In genomic region chr2:63582873-63583272, GRCh38 we compare ENCODE assay signal across 19 cellular contexts. TPM values are rescaled to one million over a fixed set of nuclear protein-coding genes. Genes with fewer than 3 reads are reported as not detected.
A peak's percentile ranks its signal among the peaks of the same experiment; 100 is the strongest.
DNase-seq lines count a peak whose midpoint lies in the region; ATAC-seq and FAIRE-seq lines count a peak whose summit lies in the region.
"Had no signal": no experiment of that assay in that cellular context is flagged by ENCODE, and none has a peak within 500 bp of the region (broad histone marks: within the 10 kb centered on the region; RNA-seq: fewer than 3 reads in every experiment).

No MANE protein-coding gene starts in this region.

- H4K8ac ChIP-seq in mesenchymal stem cell (ENCODE audit: low read length), result no peak overlapping the region

- ATAC-seq in GM19452 (IDR thresholded peaks at IDR 0.05; ENCODE audit: unreplicated experiment), result no peak
- ATAC-seq: GM12878, GM23338, HepG2 had no signal

- no peak overlapping the region for H2AK5ac ChIP-seq in mesenchymal stem cell (ENCODE audit: low read length, severe bottlenecking)

- FAIRE-seq in A204.1 (lab: Jason Lieb, UNC), result peak; percentile 6
- FAIRE-seq: GM12878, GM18507, HepG2, HTR-8/SVneo had no signal

- H3K36me3 Mint-ChIP-seq in IgD-negative memory B cell, result peaks cover 7% of the 10 kb centered on the region

- H3K4me1 ChIP-seq in mesenchymal stem cell (ENCODE audit: control insufficient read depth, insufficient read depth, low read depth, low read length), result no peaks in the 10 kb centered on the region

- H3K18ac ChIP-seq in mesenchymal stem cell (ENCODE audit: low read depth in 1 of 2, low read length in 2 of 2), result no peak overlapping the region

- H2BK5ac ChIP-seq in mesenchymal stem cell (ENCODE audit: low read depth, low read length, poor library complexity, severe bottlenecking), result no peak overlapping the region

- H3K14ac ChIP-seq in mesenchymal stem cell (ENCODE audit: low read length in 2 of 2), result no peak overlapping the region

- no peak overlapping the region for H3K27ac Mint-ChIP-seq in IgD-negative memory B cell
- H3K27ac Mint-ChIP-seq: CD4-positive, CD25-positive, alpha-beta regulatory T cell had no signal

- H3K27me3 Mint-ChIP-seq in IgD-negative memory B cell, result no peaks in the 10 kb centered on the region

- H3K27me3 ChIP-seq in mesenchymal stem cell (ENCODE audit: control insufficient read depth in 1 of 2, insufficient read depth in 1 of 2, low read length in 2 of 2), result no peaks in the 10 kb centered on the region
- H3K27me3 ChIP-seq: BLaER1 treated with 17β-estradiol and CSF1 and Interleukin-3, amounts not matched to agents 10 nM and 100 nM had no signal

- H3K4me3 ChIP-seq in mesenchymal stem cell (ENCODE audit: insufficient read depth in 1 of 2, low read depth in 1 of 2, low read length in 2 of 2), result no peak overlapping the region
- H3K4me3 ChIP-seq: BLaER1 treated with 17β-estradiol and CSF1 and Interleukin-3, amounts not matched to agents 10 nM and 100 nM; GM12878; GM23338 had no signal

- no peaks in the 10 kb centered on the region for H3K9me3 ChIP-seq in mesenchymal stem cell (ENCODE audit: control insufficient read depth, low read length)
- H3K9me3 ChIP-seq: BLaER1 treated with 17β-estradiol and CSF1 and Interleukin-3, amounts not matched to agents 10 nM and 100 nM had no signal

- no peak overlapping the region for H4K91ac ChIP-seq in mesenchymal stem cell (ENCODE audit: low read length)

- in situ Hi-C loops in SK-MEL-5 (cut with HindIII; ENCODE audit: low pct_unique_long_range_greater_than_20kb, low sequenced_read_pairs), result no loop called here

- H3K23ac ChIP-seq in mesenchymal stem cell (ENCODE audit: low read length in 2 of 2), result no peak overlapping the region

- H3K4me1 Mint-ChIP-seq in IgD-negative memory B cell, result peaks cover 8 to 17% (median 15%) of the 10 kb centered on the region in 3 donors

- no peak overlapping the region for H2BK120ac ChIP-seq in mesenchymal stem cell (ENCODE audit: low read depth, low read length)

- peak; percentile 14 for DNase-seq in SK-MEL-5 (ENCODE audit: low read depth, low spot score)
- no peak for DNase-seq in mesenchymal stem cell
- no peak for DNase-seq in middle frontal gyrus (ENCODE audit: extremely low spot score, low spot score)
- no peak for DNase-seq in NCI-H2107 treated with DMSO at 0.1 percent for 48 hours (lab: John Stamatoyannopoulos, UW; ENCODE audit: unreplicated experiment)
- no peak for DNase-seq in anterior cingulate cortex (lab: John Stamatoyannopoulos, UW)
- DNase-seq: 8988T; ACHN; CD4-positive, CD25-positive, alpha-beta regulatory T cell; DMS53; H7 had no signal

- no peak overlapping the region for H2BK12ac ChIP-seq in mesenchymal stem cell (ENCODE audit: low read length in 2 of 2)

- peak overlapping the region; percentile 84 for H3K9ac ChIP-seq in mesenchymal stem cell (ENCODE audit: low read length)
- H3K9ac ChIP-seq: BLaER1 treated with 17β-estradiol and CSF1 and Interleukin-3, amounts not matched to agents 10 nM and 100 nM had no signal

- H3K4me3 Mint-ChIP-seq in IgD-negative memory B cell, result peak overlapping the region in 3 of 4 donors; percentile 58 to 73 (median 72)
- H3K4me3 Mint-ChIP-seq: GM23338 had no signal

- H2AFZ ChIP-seq in mesenchymal stem cell (ENCODE audit: low read depth, low read length), result no peak overlapping the region
- H2AFZ ChIP-seq: GM23338 had no signal

- H2BK15ac ChIP-seq in mesenchymal stem cell (ENCODE audit: low read depth, poor library complexity, severe bottlenecking), result no peak overlapping the region

- peaks cover 21% of the 10 kb centered on the region for H3K79me1 ChIP-seq in mesenchymal stem cell (replicated peaks; ENCODE audit: low read length, poor library complexity, severe bottlenecking)

- no CpG with 5 or more reads among the region's 1 CpG for WGBS in mesenchymal stem cell

- H3K9me3 Mint-ChIP-seq in IgD-negative memory B cell, result no peaks in the 10 kb centered on the region
- H3K9me3 Mint-ChIP-seq: GM23338 had no signal

- no peak overlapping the region for H3K4me2 ChIP-seq in mesenchymal stem cell (ENCODE audit: low read length, poor library complexity, severe bottlenecking)
- H3K4me2 ChIP-seq: GM23338 had no signal

- no peak overlapping the region for H3K27ac ChIP-seq in mesenchymal stem cell (ENCODE audit: low read length, poor library complexity, severe bottlenecking)
- H3K27ac ChIP-seq: BLaER1 treated with 17β-estradiol and CSF1 and Interleukin-3, amounts not matched to agents 10 nM and 100 nM had no signal

- no peak overlapping the region for H3K4ac ChIP-seq in mesenchymal stem cell (ENCODE audit: low read depth in 1 of 2, low read length in 2 of 2)

- H3K36me3 ChIP-seq in mesenchymal stem cell (ENCODE audit: control insufficient read depth in 1 of 2, insufficient read depth in 2 of 2, low read depth in 1 of 2, low read length in 2 of 2), result no peaks in the 10 kb centered on the region
- H3K36me3 ChIP-seq: BLaER1 treated with 17β-estradiol and CSF1 and Interleukin-3, amounts not matched to agents 10 nM and 100 nM had no signal

RNA-seq across cellular contexts. Expression of gene WDPCP, which starts 5.4 kb away (rescaled TPM):
- polyA plus RNA-seq in IgD-negative memory B cell, result 2.7 TPM
- 13.0 and 16.1 TPM in 2 replicates for total RNA-seq in SK-MEL-5 (2014; rRNA removed; shearing (Covaris generic))
- polyA plus RNA-seq in SK-MEL-5 (2015; cell fraction: cytosol; rRNA removed), result 6.8 and 10.1 TPM in 2 replicates
- 17.7 and 24.3 TPM in 2 replicates for polyA plus RNA-seq in SK-MEL-5 (2015; cell fraction: nucleus; rRNA removed)
- polyA plus RNA-seq in mesenchymal stem cell (2013, experiment 1 of 2), result 2.9 TPM
- polyA plus RNA-seq in mesenchymal stem cell (2013, experiment 2 of 2), result 2.2 TPM

RNA-seq across cellular contexts. Expression of gene MDH1, which starts 5.9 kb away (rescaled TPM):
- polyA plus RNA-seq in IgD-negative memory B cell, result 213 TPM
- total RNA-seq in SK-MEL-5 (2014; rRNA removed; shearing (Covaris generic)), result 774 and 885 TPM in 2 replicates
- 389 and 426 TPM in 2 replicates for polyA plus RNA-seq in SK-MEL-5 (2015; cell fraction: cytosol; rRNA removed)
- 294 and 353 TPM in 2 replicates for polyA plus RNA-seq in SK-MEL-5 (2015; cell fraction: nucleus; rRNA removed)
- polyA plus RNA-seq in mesenchymal stem cell (2013, experiment 1 of 2), result 155 TPM
- polyA plus RNA-seq in mesenchymal stem cell (2013, experiment 2 of 2), result 171 TPM
